ENCODE assay signal across 19 cellular contexts in the genomic region with DNA sequence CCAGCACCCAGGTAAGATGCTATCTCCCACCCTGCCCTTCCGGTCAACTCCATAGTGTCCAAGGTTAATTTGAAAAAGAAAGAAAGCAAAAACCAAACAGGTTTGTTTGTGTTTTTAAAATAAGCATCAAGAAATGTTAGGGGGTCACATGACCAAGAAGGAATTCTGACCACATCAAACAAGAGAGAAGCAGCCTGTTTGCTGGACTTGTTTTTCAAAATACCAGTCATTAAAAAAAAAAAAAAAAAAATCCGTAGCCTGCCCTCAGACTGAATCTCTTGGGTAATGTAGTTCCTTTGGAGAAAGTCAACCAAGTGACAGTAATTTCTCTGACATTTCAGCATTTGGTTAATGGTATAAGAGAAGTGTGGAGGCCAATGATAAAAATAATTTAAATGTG. TPM values are rescaled to one million over a fixed set of nuclear protein-coding genes. Genes with fewer than 3 reads are reported as not detected.
"Had no signal": no experiment of that assay in that cellular context is flagged by ENCODE, and none has a peak within 500 bp of the region (broad histone marks: within the 10 kb centered on the region; RNA-seq: fewer than 3 reads in every experiment).

No MANE protein-coding gene starts in this region.

- DNase-seq: activated B cell treated with CpG ODN at 0.5 μM for 24 hours; activated CD4-positive, alpha-beta memory T cell treated with anti-CD3 and anti-CD28 coated beads for 36 hours; activated CD4-positive, alpha-beta T cell treated with anti-CD3 and anti-CD28 coated beads for 4 hours; activated naive CD4-positive, alpha-beta T cell treated with Interleukin-2 at 50 U/mL for 16 hours; activated naive CD8-positive, alpha-beta T cell treated with anti-CD3 and anti-CD28 coated beads for 36 hours; activated T-cell treated with anti-CD3 and anti-CD28 coated beads, Interleukin-2, amount 50 U/mL, for 48 hours; amygdala; foreskin melanocyte; hypothalamus; mucosa of descending colon; nephron progenitor cell; sigmoid colon; stimulated activated CD4-positive, alpha-beta T cell treated with anti-CD3 and anti-CD28 coated beads, Interleukin-4, amount 100 ng/mL, for 1 hour; stimulated activated naive CD4-positive, alpha-beta T cell; T-helper 9 cell; testis had no signal

- H3K4me1 ChIP-seq: parathyroid adenoma, sigmoid colon, testis had no signal

- H3K27ac ChIP-seq: cardiac muscle cell, parathyroid adenoma, sigmoid colon, testis had no signal

- H3K9me3 ChIP-seq: mucosa of descending colon, sigmoid colon, testis had no signal

- H2AFZ ChIP-seq: parathyroid adenoma had no signal

- H3K9ac ChIP-seq: parathyroid adenoma had no signal

- H3K27me3 ChIP-seq: cardiac muscle cell, testis had no signal

- H3K36me3 ChIP-seq: cardiac muscle cell, sigmoid colon had no signal

- H3K4me3 ChIP-seq: cardiac muscle cell, mucosa of descending colon, sigmoid colon, testis had no signal

RNA-seq across cellular contexts. Expression of a gene that starts 38.4 kb away (rescaled TPM):
- total RNA-seq: activated CD4-positive, alpha-beta memory T cell treated with anti-CD3 and anti-CD28 coated beads for 36 hours; cardiac muscle cell; cerebellum had no signal
- polyA plus RNA-seq: cardiac muscle cell had no signal
